ENCODE assay signal across 26 cellular contexts in the genomic region with DNA sequence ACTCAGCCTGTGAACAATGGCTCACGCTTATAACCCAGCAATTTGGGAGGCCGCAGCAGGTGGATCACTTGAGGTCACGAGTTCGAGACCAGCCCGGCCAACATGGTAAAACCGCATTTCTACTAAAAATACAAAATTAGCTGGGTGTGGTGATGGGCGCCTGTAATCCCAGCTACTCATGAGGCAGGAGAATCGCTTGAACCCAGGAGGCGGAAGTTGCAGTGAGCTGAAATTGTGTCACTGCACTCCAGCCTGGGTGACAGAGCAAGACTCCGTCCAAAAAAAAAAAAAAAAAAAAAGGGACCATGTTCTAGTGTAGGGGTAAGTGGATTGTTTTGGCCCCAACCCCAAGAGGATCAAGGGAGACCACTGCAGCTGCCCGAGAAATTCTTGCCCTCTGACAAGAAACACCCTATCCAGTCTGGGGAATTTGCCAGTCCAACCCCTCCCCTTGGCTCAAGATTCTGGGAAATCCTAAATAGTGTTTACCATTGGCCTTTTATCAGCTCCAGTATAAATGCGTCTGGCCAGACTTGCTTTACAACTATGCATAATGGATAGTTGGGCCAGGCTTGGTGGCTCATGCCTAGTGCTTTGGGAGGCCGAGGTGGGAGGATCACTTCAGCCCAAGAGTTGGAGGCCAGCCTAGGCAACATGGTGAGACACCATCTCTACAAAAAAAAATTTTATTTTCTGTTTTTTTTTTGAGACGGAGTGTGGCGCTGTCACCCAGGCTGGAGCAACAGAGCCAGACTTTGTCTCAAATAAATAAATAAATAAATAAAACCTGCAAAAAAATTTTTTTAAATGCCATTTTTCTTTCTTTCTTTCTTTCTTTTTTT. TPM values are rescaled to one million over a fixed set of nuclear protein-coding genes. Genes with fewer than 3 reads are reported as not detected.
DNase-seq lines count a peak whose midpoint lies in the region; ATAC-seq, FAIRE-seq and TF ChIP-seq lines count a peak whose summit lies in the region.
"Had no signal": no experiment of that assay in that cellular context is flagged by ENCODE, and none has a peak within 500 bp of the region (broad histone marks: within the 10 kb centered on the region; RNA-seq: fewer than 3 reads in every experiment).

No MANE protein-coding gene starts in this region.

- peak in 1 of 4 donors; percentile 83 for TF ChIP-seq EP300 in upper lobe of left lung (IDR thresholded peaks at IDR 0.05)

- TF ChIP-seq CTCF in LNCaP clone FGC (IDR thresholded peaks at IDR 0.05; ENCODE audit: control insufficient read depth, extremely low read depth, insufficient read depth) (no peak), bronchial epithelial cell (IDR thresholded peaks at IDR 0.05; ENCODE audit: insufficient read depth, low read length, severe bottlenecking) (no peak), keratinocyte (optimal IDR thresholded peaks at IDR 0.05 in 1 of 3, IDR thresholded peaks at IDR 0.05 in 1 of 3, conservative IDR thresholded peaks at IDR 0.05 in 1 of 3; ENCODE audit: extremely low read depth in 1 of 3, insufficient read depth in 2 of 3, low read length in 3 of 3) (no peak), upper lobe of left lung (IDR thresholded peaks at IDR 0.05) (no peak)

- ATAC-seq in upper lobe of left lung (ENCODE audit: low FRiP score in 2 of 2) (peak; percentile 28 to 74), HG02759 (IDR thresholded peaks at IDR 0.05; ENCODE audit: unreplicated experiment) (no peak)
- ATAC-seq: activated CD8-positive, alpha-beta T cell treated with anti-CD3 and anti-CD28 coated beads for 36 hours; effector memory CD8-positive, alpha-beta T cell; gastroesophageal sphincter; left ventricle myocardium superior; right cardiac atrium; stimulated activated effector memory CD8-positive, alpha-beta T cell treated with anti-CD3 and anti-CD28 coated beads, Interleukin-12 subunit alpha, Interleukin-12 subunit beta, amount 100 ng/mL, for 72 hours had no signal

- FAIRE-seq in bronchial epithelial cell (lab: Jason Lieb, UNC) (no peak), keratinocyte (lab: Jason Lieb, UNC) (no peak)

- H3K36me3 ChIP-seq in bronchial epithelial cell (ENCODE audit: control insufficient read depth, insufficient read depth, low read length): no peaks in the 10 kb centered on the region
- H3K36me3 ChIP-seq in keratinocyte (ENCODE audit: control insufficient read depth in 2 of 2, extremely low read depth in 1 of 2, insufficient read depth in 2 of 2, low read length in 2 of 2): no peaks in the 10 kb centered on the region
- H3K36me3 ChIP-seq in upper lobe of left lung: peaks cover 0 to 3% (median 0%) of the 10 kb centered on the region in 4 donors
- H3K36me3 ChIP-seq: ascending aorta, BE2C, Peyer's patch had no signal

- WGBS in upper lobe of left lung, 2 donors: 57 to 63% methylated on average over 15 of the region's 15 CpGs

- H4K20me1 ChIP-seq in keratinocyte (ENCODE audit: control insufficient read depth, extremely low read depth, insufficient read depth, low read length): no peaks in the 10 kb centered on the region

- no peaks in the 10 kb centered on the region for H3K79me2 ChIP-seq in keratinocyte (ENCODE audit: control insufficient read depth, insufficient read depth, low read length)

- no peak overlapping the region for H3K9ac ChIP-seq in keratinocyte (ENCODE audit: control insufficient read depth, extremely low read depth, insufficient read depth, low read length)

- no peak overlapping the region for H3K4me3 ChIP-seq in LNCaP clone FGC (ENCODE audit: low read depth, low read length)
- H3K4me3 ChIP-seq in bronchial epithelial cell (ENCODE audit: low read depth, low read length): no peak overlapping the region
- H3K4me3 ChIP-seq in keratinocyte (ENCODE audit: control insufficient read depth in 2 of 3, extremely low read depth in 1 of 3, insufficient read depth in 2 of 3, low read depth in 1 of 3, low read length in 3 of 3): no peak overlapping the region
- H3K4me3 ChIP-seq in upper lobe of left lung: no peak overlapping the region
- H3K4me3 ChIP-seq: ascending aorta, gastroesophageal sphincter, Peyer's patch, SK-N-MC, tibial artery had no signal

- H3K27ac ChIP-seq in keratinocyte (ENCODE audit: control insufficient read depth, insufficient read depth, low read length): peak overlapping the region; percentile 90
- peak overlapping the region in 3 of 4 donors; percentile 66 to 73 (median 68) for H3K27ac ChIP-seq in upper lobe of left lung
- H3K27ac ChIP-seq: gastroesophageal sphincter, Peyer's patch, SK-N-MC, tibial artery had no signal

- TF ChIP-seq POLR2A in upper lobe of left lung (IDR thresholded peaks at IDR 0.05): no peak

- H2AFZ ChIP-seq in keratinocyte (ENCODE audit: control insufficient read depth, low read length): no peak overlapping the region

- no peaks in the 10 kb centered on the region for H3K9me3 ChIP-seq in keratinocyte (ENCODE audit: control insufficient read depth, low read depth, low read length)
- H3K9me3 ChIP-seq in upper lobe of left lung: no peaks in the 10 kb centered on the region
- H3K9me3 ChIP-seq: ascending aorta, BE2C, Caco-2, gastroesophageal sphincter, Peyer's patch, tibial artery had no signal

- H3K4me2 ChIP-seq in keratinocyte (ENCODE audit: control insufficient read depth, extremely low read depth, insufficient read depth, low read depth, low read length): no peak overlapping the region

- H3K9me1 ChIP-seq in keratinocyte (ENCODE audit: control insufficient read depth, extremely low read depth, insufficient read depth, low read length): no peaks in the 10 kb centered on the region

- H3K27me3 ChIP-seq in bronchial epithelial cell (ENCODE audit: control insufficient read depth, insufficient read depth, low read length) (no peaks in the 10 kb centered on the region), keratinocyte (ENCODE audit: control insufficient read depth, extremely low read depth, insufficient read depth, low read length) (no peaks in the 10 kb centered on the region), upper lobe of left lung (no peaks in the 10 kb centered on the region)
- H3K27me3 ChIP-seq: ascending aorta, gastroesophageal sphincter, Peyer's patch had no signal

- dilution Hi-C loops in keratinocyte (cut with MboI; ENCODE audit: extremely low pct_ligation_motif_present, low sequenced_read_pairs): no loop called here

- H3K4me1 ChIP-seq in keratinocyte (ENCODE audit: control insufficient read depth, extremely low read depth, insufficient read depth, low read length) (peaks cover 20% of the 10 kb centered on the region), upper lobe of left lung (peaks cover 3 to 21% (median 11%) of the 10 kb centered on the region in 4 donors)
- H3K4me1 ChIP-seq: BE2C, Caco-2 had no signal

- DNase-seq in LNCaP clone FGC (ENCODE audit: low read depth): peak; percentile 80
- DNase-seq in bronchial epithelial cell (ENCODE audit: low read depth): peak; percentile 35
- DNase-seq in keratinocyte (ENCODE audit: low read depth, low spot score): no peak
- peak in 1 of 2 donors; percentile 80 for DNase-seq in upper lobe of left lung
- no peak for DNase-seq in stimulated activated naive CD4-positive, alpha-beta T cell treated with Interleukin-2 at 50 U/mL for 16 hours (lab: John Stamatoyannopoulos, UW)
- no peak for DNase-seq in activated effector memory CD4-positive, alpha-beta T cell treated with anti-CD3 and anti-CD28 coated beads, Interleukin-2, amount 50 U/mL, for 16 hours
- DNase-seq: activated CD8-positive, alpha-beta T cell treated with anti-CD3 and anti-CD28 coated beads for 36 hours; activated naive CD4-positive, alpha-beta T cell treated with anti-CD3 and anti-CD28 coated beads, Interleukin-2, amount 50 U/mL, for 16 hours; activated T-cell treated with anti-CD3 and anti-CD28 coated beads, Interleukin-2, amount 50 U/mL, for 1 hour; BE2C; Caco-2; effector memory CD8-positive, alpha-beta T cell; GOT3; left ventricle myocardium superior; NCI-H146; NCI-H226; Peyer's patch; T-helper 9 cell; tibial artery had no signal

RNA-seq across cellular contexts. Expression of gene DHDH, which starts 5.1 kb away (rescaled TPM):
- total RNA-seq in bronchial epithelial cell: 9.2 and 10.8 TPM in 2 replicates
- 0.45 to 1.8 TPM (median 0.52 TPM) in 3 replicates for polyA plus RNA-seq in keratinocyte
- polyA plus RNA-seq in keratinocyte (2011; ENCODE audit: low read depth): 4.7 TPM
- polyA plus RNA-seq in keratinocyte (2011; cell fraction: cytosol; rRNA removed): 0.24 and 1.4 TPM in 2 replicates
- polyA plus RNA-seq in keratinocyte (2011; cell fraction: nucleus; rRNA removed): 0.56 and 1.6 TPM in 2 replicates
- 0.80 and 7.1 TPM in 2 replicates for polyA plus RNA-seq in keratinocyte (2012; ENCODE audit: low replicate concordance)
- polyA minus RNA-seq in keratinocyte: 1.6 TPM in 1 of 3 replicates, not detected in the others
- not detected for polyA minus RNA-seq in keratinocyte (2011; cell fraction: cytosol; rRNA and poly(A)+ RNA removed)
- polyA minus RNA-seq in keratinocyte (2011; cell fraction: nucleus; rRNA and poly(A)+ RNA removed): not detected in 2 replicates
- total RNA-seq in upper lobe of left lung: 1 to 10 TPM; 1.9 to 6.3 (median 2.8) TPM
- total RNA-seq: ascending aorta, chondrocyte, left ventricle myocardium superior had no signal
- polyA plus RNA-seq: right cardiac atrium had no signal

RNA-seq across cellular contexts. Expression of gene BAX, which starts 26.3 kb away (rescaled TPM):
- total RNA-seq in bronchial epithelial cell (64.8 and 68.2 TPM in 2 replicates), upper lobe of left lung (100 to 1,000 TPM in 4 of 6 donors, 10 to 100 TPM in 2; 68.1 to 143 (median 112) TPM)
- 75.3 to 139 TPM (median 113 TPM) in 3 replicates for polyA plus RNA-seq in keratinocyte
- polyA plus RNA-seq in keratinocyte (2011; ENCODE audit: low read depth): 115 TPM
- polyA plus RNA-seq in keratinocyte (2011; cell fraction: cytosol; rRNA removed): 59.1 and 94.4 TPM in 2 replicates
- 132 and 135 TPM in 2 replicates for polyA plus RNA-seq in keratinocyte (2011; cell fraction: nucleus; rRNA removed)
- polyA plus RNA-seq in keratinocyte (2012; ENCODE audit: low replicate concordance): 140 and 147 TPM in 2 replicates
- polyA minus RNA-seq in keratinocyte: 46.4 to 110 TPM (median 58.4 TPM) in 3 replicates
- polyA minus RNA-seq in keratinocyte (2011; cell fraction: cytosol; rRNA and poly(A)+ RNA removed): 81.3 TPM
- 27.2 and 28.4 TPM in 2 replicates for polyA minus RNA-seq in keratinocyte (2011; cell fraction: nucleus; rRNA and poly(A)+ RNA removed)

RNA-seq across cellular contexts. Expression of gene NUCB1, which starts 28.3 kb away (rescaled TPM):
- total RNA-seq in bronchial epithelial cell (88.2 and 91.7 TPM in 2 replicates), upper lobe of left lung (100 to 1,000 TPM; 278 to 463 (median 341) TPM)
- polyA plus RNA-seq in keratinocyte: 44.3 to 65.1 TPM (median 59.2 TPM) in 3 replicates
- 89.2 TPM for polyA plus RNA-seq in keratinocyte (2011; ENCODE audit: low read depth)
- 27.4 and 73.6 TPM in 2 replicates for polyA plus RNA-seq in keratinocyte (2011; cell fraction: cytosol; rRNA removed)
- 95.6 and 109 TPM in 2 replicates for polyA plus RNA-seq in keratinocyte (2011; cell fraction: nucleus; rRNA removed)
- 69.6 and 106 TPM in 2 replicates for polyA plus RNA-seq in keratinocyte (2012; ENCODE audit: low replicate concordance)
- 32.7 to 131 TPM (median 41.5 TPM) in 3 replicates for polyA minus RNA-seq in keratinocyte
- polyA minus RNA-seq in keratinocyte (2011; cell fraction: cytosol; rRNA and poly(A)+ RNA removed): 44.1 TPM
- polyA minus RNA-seq in keratinocyte (2011; cell fraction: nucleus; rRNA and poly(A)+ RNA removed): 54.3 and 57.7 TPM in 2 replicates

RNA-seq across cellular contexts. Expression of gene TULP2, which starts 29.8 kb away (rescaled TPM):
- total RNA-seq in bronchial epithelial cell: not detected in 2 replicates
- not detected in 3 replicates for polyA plus RNA-seq in keratinocyte
- not detected for polyA plus RNA-seq in keratinocyte (2011; ENCODE audit: low read depth)
- polyA plus RNA-seq in keratinocyte (2011; cell fraction: cytosol; rRNA removed): not detected in 2 replicates
- not detected in 2 replicates for polyA plus RNA-seq in keratinocyte (2011; cell fraction: nucleus; rRNA removed)
- polyA plus RNA-seq in keratinocyte (2012; ENCODE audit: low replicate concordance): not detected in 2 replicates
- polyA minus RNA-seq in keratinocyte: not detected in 3 replicates
- not detected for polyA minus RNA-seq in keratinocyte (2011; cell fraction: cytosol; rRNA and poly(A)+ RNA removed)
- polyA minus RNA-seq in keratinocyte (2011; cell fraction: nucleus; rRNA and poly(A)+ RNA removed): not detected in 2 replicates
- 1 to 10 TPM in 1 of 6 donors, under 1 TPM in 2, not detected in 3; 0.30 to 4.9 (median 0.86) TPM for total RNA-seq in upper lobe of left lung
- total RNA-seq: ascending aorta, chondrocyte, left ventricle myocardium superior, Peyer's patch had no signal

RNA-seq across cellular contexts. Expression of gene FTL, which starts 36.7 kb away (rescaled TPM):
- 787 and 1,701 TPM in 2 replicates for total RNA-seq in bronchial epithelial cell
- 805 to 2,115 TPM (median 838 TPM) in 3 replicates for polyA plus RNA-seq in keratinocyte
- 955 TPM for polyA plus RNA-seq in keratinocyte (2011; ENCODE audit: low read depth)
- polyA plus RNA-seq in keratinocyte (2011; cell fraction: cytosol; rRNA removed): 1,945 and 3,116 TPM in 2 replicates
- polyA plus RNA-seq in keratinocyte (2011; cell fraction: nucleus; rRNA removed): 414 and 529 TPM in 2 replicates
- polyA plus RNA-seq in keratinocyte (2012; ENCODE audit: low replicate concordance): 1,829 and 5,588 TPM in 2 replicates
- polyA minus RNA-seq in keratinocyte: 671 to 2,015 TPM (median 1,268 TPM) in 3 replicates
- polyA minus RNA-seq in keratinocyte (2011; cell fraction: cytosol; rRNA and poly(A)+ RNA removed): 940 TPM
- 167 and 210 TPM in 2 replicates for polyA minus RNA-seq in keratinocyte (2011; cell fraction: nucleus; rRNA and poly(A)+ RNA removed)
- total RNA-seq in upper lobe of left lung: over 10,000 TPM in 3 of 6 donors, 1,000 to 10,000 TPM in 3; 5,928 to 23,282 (median 11,982) TPM

Comparison
In these comparisons a context has a peak if more than half of its experiments do, and no peak if none do; other contexts are left out.
1. DNase-seq: peak in LNCaP clone FGC (single experiment) and bronchial epithelial cell (single experiment); none in keratinocyte (single experiment), stimulated activated naive CD4-positive, alpha-beta T cell treated with Interleukin-2 at 50 U/mL for 16 hours (single experiment) and activated effector memory CD4-positive, alpha-beta T cell treated with anti-CD3 and anti-CD28 coated beads, Interleukin-2, amount 50 U/mL, for 16 hours (single experiment).